16 cellular contexts compared by ENCODE assay signal in the genomic region with DNA sequence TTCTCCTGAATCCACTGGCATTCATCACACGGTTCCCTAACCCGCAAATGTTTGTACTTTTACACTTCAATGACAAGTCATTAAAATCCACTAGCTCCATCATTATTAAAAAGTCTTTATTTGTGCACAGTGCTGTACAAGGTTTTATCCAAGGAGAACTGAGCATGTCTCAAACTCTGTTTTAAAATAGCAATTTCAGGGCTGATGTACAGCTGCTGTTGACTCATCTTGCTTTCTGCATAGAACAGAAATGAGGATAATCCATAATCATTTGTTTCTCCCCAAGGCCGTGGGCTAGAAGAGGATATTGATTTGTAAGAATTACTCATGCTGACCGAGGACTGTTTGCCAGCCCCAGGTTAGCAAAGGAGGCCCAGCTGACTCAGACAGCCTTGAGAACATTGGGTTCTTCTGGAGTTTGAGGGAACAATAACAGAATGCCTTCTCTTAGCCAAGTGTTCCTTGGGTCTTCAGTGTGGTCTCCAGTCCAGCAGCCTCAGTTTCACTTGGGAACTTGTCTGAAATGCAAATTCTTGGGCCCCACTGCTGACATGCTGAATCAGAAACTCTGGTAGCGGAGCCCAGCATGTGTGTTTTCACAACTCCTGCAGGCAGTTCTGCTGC.
DNase-seq lines count a peak whose midpoint lies in the region; ATAC-seq and TF ChIP-seq lines count a peak whose summit lies in the region.
"Had no signal": no experiment of that assay in that cellular context is flagged by ENCODE, and none has a peak within 500 bp of the region (broad histone marks: within the 10 kb centered on the region; RNA-seq: fewer than 3 reads in every experiment).

No MANE protein-coding gene starts in this region.

- H3K79me1 ChIP-seq in neuronal stem cell (ENCODE audit: low read depth, low read length): no peaks in the 10 kb centered on the region

- no peak overlapping the region for H3K4ac ChIP-seq in neuronal stem cell (ENCODE audit: low read length)

- H3K27ac ChIP-seq in neuronal stem cell (replicated peaks; ENCODE audit: low read length): no peak overlapping the region
- H3K27ac ChIP-seq in WERI-Rb-1: no peak overlapping the region
- H3K27ac ChIP-seq: Peyer's patch, upper lobe of right lung had no signal

- H4K8ac ChIP-seq in neuronal stem cell (ENCODE audit: low read depth, low read length): no peak overlapping the region

- H2BK120ac ChIP-seq in neuronal stem cell (ENCODE audit: low read depth, low read length): no peak overlapping the region

- WGBS in neuronal stem cell (ENCODE audit: extremely low coverage in 2 of 2, insufficient read length in 2 of 2, insufficient replicate concordance in 1 of 2), 2 donors: no CpG with 5 or more reads among the region's 5 CpGs

- no peaks in the 10 kb centered on the region for H3K36me3 ChIP-seq in neuronal stem cell (replicated peaks in 1 of 2; ENCODE audit: control insufficient read depth in 2 of 2, insufficient read depth in 2 of 2, low read length in 2 of 2)
- H3K36me3 ChIP-seq in WERI-Rb-1: no peaks in the 10 kb centered on the region
- H3K36me3 ChIP-seq: Peyer's patch, upper lobe of right lung had no signal

- H3K4me3 ChIP-seq in epithelial cell of esophagus (ENCODE audit: low read length): no peak overlapping the region
- no peak overlapping the region for H3K4me3 ChIP-seq in neuronal stem cell (ENCODE audit: low read length in 2 of 2)
- H3K4me3 ChIP-seq in WERI-Rb-1 (ENCODE audit: low read depth, low read length): no peak overlapping the region
- H3K4me3 ChIP-seq: Peyer's patch, upper lobe of right lung had no signal

- H2AFZ ChIP-seq in neuronal stem cell (ENCODE audit: low read length): peak overlapping the region; percentile 24

- no peak overlapping the region for H3K4me2 ChIP-seq in neuronal stem cell (ENCODE audit: insufficient read depth, low read length, poor library complexity, severe bottlenecking)

- peak; percentile 60 for DNase-seq in Ammon's horn (ENCODE audit: low spot score)
- DNase-seq in epithelial cell of esophagus (ENCODE audit: low read depth): peak; percentile 86
- no peak for DNase-seq in neuronal stem cell (ENCODE audit: low spot score)
- DNase-seq in WERI-Rb-1: no peak
- no peak for DNase-seq in kidney glomerular epithelial cell (lab: John Stamatoyannopoulos, UW)
- no peak for DNase-seq in effector CD4-positive, alpha-beta T cell
- DNase-seq in activated CD4-positive, CD25-positive, alpha-beta regulatory T cell (lab: John Stamatoyannopoulos, UW): no peak
- DNase-seq: activated CD8-positive, alpha-beta memory T cell treated with anti-CD3 and anti-CD28 coated beads, Interleukin-2, amount 10 ng/mL, durations not matched to agents 7 days and 5 days; DMS53; immature natural killer cell; KBM-7; naive thymus-derived CD4-positive, alpha-beta T cell; Peyer's patch; stimulated activated CD4-positive, alpha-beta T cell treated with anti-CD3 and anti-CD28 coated beads, Interleukin-12 subunit alpha, Interleukin-12 subunit beta, amount 100 ng/mL, for 4 hours; upper lobe of right lung had no signal

- no peak overlapping the region for H3K9ac ChIP-seq in neuronal stem cell (ENCODE audit: low read depth, low read length, poor library complexity)

- no peak overlapping the region for H2BK5ac ChIP-seq in neuronal stem cell (ENCODE audit: low read length)

- H3K4me1 ChIP-seq in neuronal stem cell (ENCODE audit: control insufficient read depth in 2 of 2, insufficient read depth in 1 of 2, low read depth in 1 of 2, low read length in 2 of 2): peaks cover 0 to 6% of the 10 kb centered on the region in 2 donors
- H3K4me1 ChIP-seq: Peyer's patch, upper lobe of right lung had no signal

- no peak overlapping the region for H2BK12ac ChIP-seq in neuronal stem cell (ENCODE audit: low read length)

- H3K27me3 ChIP-seq in neuronal stem cell (ENCODE audit: control insufficient read depth in 3 of 3, insufficient read depth in 3 of 3, low read depth in 1 of 3, low read length in 3 of 3) (no peaks in the 10 kb centered on the region), WERI-Rb-1 (ENCODE audit: insufficient read depth, low read depth, severe bottlenecking) (no peaks in the 10 kb centered on the region)
- H3K27me3 ChIP-seq: Peyer's patch, upper lobe of right lung had no signal

- H4K91ac ChIP-seq in neuronal stem cell (ENCODE audit: low read depth, low read length, poor library complexity): no peak overlapping the region

- ATAC-seq in SK-N-SH treated with all-trans-retinoic acid at 6 μM for 48 hours: peak; percentile 26; the same call in 2 of the 3 replicates
- ATAC-seq: activated CD8-positive, alpha-beta memory T cell treated with anti-CD3 and anti-CD28 coated beads, Interleukin-2, amount 10 ng/mL, durations not matched to agents 7 days and 5 days; naive thymus-derived CD4-positive, alpha-beta T cell had no signal

- H3K23ac ChIP-seq in neuronal stem cell (ENCODE audit: low read depth, low read length, poor library complexity): no peak overlapping the region

- H3K14ac ChIP-seq in neuronal stem cell (ENCODE audit: low read length): no peak overlapping the region

- no peak overlapping the region for H2AK5ac ChIP-seq in neuronal stem cell (ENCODE audit: low read depth, low read length)

- H3K18ac ChIP-seq in neuronal stem cell (ENCODE audit: low read length): no peak overlapping the region

- TF ChIP-seq CTCF in epithelial cell of esophagus (IDR thresholded peaks at IDR 0.05; ENCODE audit: insufficient read depth, low read depth, low read length, missing control alignments) (no peak), WERI-Rb-1 (IDR thresholded peaks at IDR 0.05; ENCODE audit: low read depth, low read length) (no peak)

- H2BK15ac ChIP-seq in neuronal stem cell (ENCODE audit: low read length): no peak overlapping the region

- no peaks in the 10 kb centered on the region for H3K9me3 ChIP-seq in neuronal stem cell (replicated peaks in 1 of 2; ENCODE audit: control insufficient read depth in 2 of 2, insufficient read depth in 1 of 2, low read depth in 1 of 2, low read length in 2 of 2)
- H3K9me3 ChIP-seq in WERI-Rb-1 (ENCODE audit: severe bottlenecking): no peaks in the 10 kb centered on the region
- H3K9me3 ChIP-seq: Peyer's patch, upper lobe of right lung had no signal

TF ChIP-seq in SK-N-SH treated with all-trans-retinoic acid at 6 μM for 48 hours, 23 proteins besides CTCF, POLR2A, EP300 and RAD21:
- no peak for TF ChIP-seq ZNF565 (CRISPR knock-in tag; conservative IDR thresholded peaks at IDR 0.05; ENCODE audit: low read depth)

Comparison
In these comparisons a context has a peak if more than half of its experiments do, and no peak if none do; other contexts are left out.
1. DNase-seq: peak in Ammon's horn (single experiment) and epithelial cell of esophagus (single experiment); none in neuronal stem cell (single experiment), WERI-Rb-1 (single experiment), kidney glomerular epithelial cell (single experiment), effector CD4-positive, alpha-beta T cell (single experiment) and activated CD4-positive, CD25-positive, alpha-beta regulatory T cell (0 of 4).